11 cellular contexts compared by ENCODE assay signal in genomic region chr1:39195166-39196111, GRCh38. TPM values are rescaled to one million over a fixed set of nuclear protein-coding genes. Genes with fewer than 3 reads are reported as not detected.
A peak's percentile ranks its signal among the peaks of the same experiment; 100 is the strongest.
DNase-seq lines count a peak whose midpoint lies in the region; ATAC-seq, FAIRE-seq and TF ChIP-seq lines count a peak whose summit lies in the region.
"Had no signal": no experiment of that assay in that cellular context is flagged by ENCODE, and none has a peak within 500 bp of the region (broad histone marks: within the 10 kb centered on the region; RNA-seq: fewer than 3 reads in every experiment).

No MANE protein-coding gene starts in this region.

- WGBS in thyroid gland, 2 donors = 63 to 71% methylated on average over 5 of the region's 5 CpGs

- H3K9me3 ChIP-seq in kidney (ENCODE audit: control insufficient read depth in 1 of 2, low read length in 2 of 2) (no peaks in the 10 kb centered on the region), thyroid gland (no peaks in the 10 kb centered on the region), WERI-Rb-1 (ENCODE audit: severe bottlenecking) (no peaks in the 10 kb centered on the region)

- FAIRE-seq in kidney (lab: Jason Lieb, UNC) = no peak

- no peak for TF ChIP-seq CTCF in kidney (IDR thresholded peaks at IDR 0.05; ENCODE audit: borderline replicate concordance, extremely low read depth, insufficient read depth)
- TF ChIP-seq CTCF in thyroid gland (IDR thresholded peaks at IDR 0.05) = no peak
- TF ChIP-seq CTCF in WERI-Rb-1 (IDR thresholded peaks at IDR 0.05; ENCODE audit: low read depth, low read length) = no peak

- H3K27ac ChIP-seq in kidney (ENCODE audit: low read depth in 2 of 2, low read length in 2 of 2) (peak overlapping the region; percentile 59 to 82), thyroid gland (peak overlapping the region; percentile 12 to 67 (median 62)), WERI-Rb-1 (no peak overlapping the region)
- H3K27ac ChIP-seq: C4-2B had no signal

- intact Hi-C loops in kidney (cut with DNase I) (no loop called here), thyroid gland (cut with DNase I) (loop anchor here (5.0 kb wide), 2 partner anchors 62 to 93 kb away; no protein-coding TSS in a partner anchor)

- TF ChIP-seq POLR2A in thyroid gland (IDR thresholded peaks at IDR 0.05) = no peak

- no peak overlapping the region for H3K4me3 ChIP-seq in kidney (ENCODE audit: low read length in 2 of 2)
- no peak overlapping the region for H3K4me3 ChIP-seq in thyroid gland (replicated peaks in 1 of 3)
- H3K4me3 ChIP-seq in WERI-Rb-1 (ENCODE audit: low read depth, low read length) = no peak overlapping the region

- H3K36me3 ChIP-seq in kidney (ENCODE audit: control insufficient read depth in 1 of 2, insufficient read depth in 2 of 2, low read length in 2 of 2) = no peaks in the 10 kb centered on the region
- H3K36me3 ChIP-seq in thyroid gland = no peaks in the 10 kb centered on the region
- H3K36me3 ChIP-seq in WERI-Rb-1 = no peaks in the 10 kb centered on the region; the same call in 1 of the 2 replicates

- H3K9me3 Mint-ChIP-seq in activated T-cell treated with anti-CD3 and anti-CD28 coated beads, Interleukin-2, amount 50 U/mL, for 4 hours = no peaks in the 10 kb centered on the region
- H3K9me3 Mint-ChIP-seq in activated naive CD8-positive, alpha-beta T cell treated with anti-CD3 and anti-CD28 coated beads for 36 hours = peaks cover 2% of the 10 kb centered on the region
- H3K9me3 Mint-ChIP-seq: dendritic cell treated with granulocyte-macrophage colony-stimulating factor and Interleukin-4, amounts not matched to agents 40 ng/mL and 50 ng/mL, for 4 days had no signal

- ATAC-seq in activated T-cell treated with anti-CD3 and anti-CD28 coated beads, Interleukin-2, amount 50 U/mL, for 4 hours = no peak
- ATAC-seq in GM21447 (IDR thresholded peaks at IDR 0.05; ENCODE audit: unreplicated experiment) = no peak
- ATAC-seq: sciatic nerve had no signal

- DNase-seq in activated T-cell treated with anti-CD3 and anti-CD28 coated beads, Interleukin-2, amount 50 U/mL, for 4 hours = no peak
- DNase-seq in activated T-cell treated with anti-CD3 and anti-CD28 coated beads for 4 hours = no peak
- DNase-seq in activated naive CD8-positive, alpha-beta T cell treated with anti-CD3 and anti-CD28 coated beads for 36 hours = no peak
- DNase-seq in kidney = no peak
- DNase-seq in thyroid gland = no peak
- DNase-seq in nucleus accumbens (lab: John Stamatoyannopoulos, UW) = no peak
- DNase-seq in WERI-Rb-1 = no peak

- H3K27me3 Mint-ChIP-seq in activated T-cell treated with anti-CD3 and anti-CD28 coated beads, Interleukin-2, amount 50 U/mL, for 4 hours (ENCODE audit: low read depth) = no peaks in the 10 kb centered on the region
- no peaks in the 10 kb centered on the region for H3K27me3 Mint-ChIP-seq in activated naive CD8-positive, alpha-beta T cell treated with anti-CD3 and anti-CD28 coated beads for 36 hours
- H3K27me3 Mint-ChIP-seq: dendritic cell treated with granulocyte-macrophage colony-stimulating factor and Interleukin-4, amounts not matched to agents 40 ng/mL and 50 ng/mL, for 4 days had no signal

- peaks cover 21 to 31% of the 10 kb centered on the region in 2 donors for H3K4me1 ChIP-seq in kidney (ENCODE audit: control insufficient read depth in 1 of 2, insufficient read depth in 1 of 2, low read depth in 1 of 2, low read length in 2 of 2)
- H3K4me1 ChIP-seq in thyroid gland = peaks cover 15 to 65% of the 10 kb centered on the region in 2 donors

- H3K27ac Mint-ChIP-seq in activated naive CD8-positive, alpha-beta T cell treated with anti-CD3 and anti-CD28 coated beads for 36 hours = peak overlapping the region; percentile 94
- H3K27ac Mint-ChIP-seq: dendritic cell treated with granulocyte-macrophage colony-stimulating factor and Interleukin-4, amounts not matched to agents 40 ng/mL and 50 ng/mL, for 4 days had no signal

- peak overlapping the region; percentile 51 for H3K4me3 Mint-ChIP-seq in activated T-cell treated with anti-CD3 and anti-CD28 coated beads, Interleukin-2, amount 50 U/mL, for 4 hours
- peak overlapping the region; percentile 32 for H3K4me3 Mint-ChIP-seq in activated naive CD8-positive, alpha-beta T cell treated with anti-CD3 and anti-CD28 coated beads for 36 hours
- H3K4me3 Mint-ChIP-seq: dendritic cell treated with granulocyte-macrophage colony-stimulating factor and Interleukin-4, amounts not matched to agents 40 ng/mL and 50 ng/mL, for 4 days had no signal

- peak overlapping the region in 1 of 2 donors; percentile 43 for H3K9ac ChIP-seq in kidney (ENCODE audit: low read length in 2 of 2)

- no peaks in the 10 kb centered on the region for H3K36me3 Mint-ChIP-seq in activated T-cell treated with anti-CD3 and anti-CD28 coated beads, Interleukin-2, amount 50 U/mL, for 4 hours (ENCODE audit: insufficient read depth)
- peaks cover 6% of the 10 kb centered on the region for H3K36me3 Mint-ChIP-seq in activated naive CD8-positive, alpha-beta T cell treated with anti-CD3 and anti-CD28 coated beads for 36 hours

- peaks cover 80% of the 10 kb centered on the region for H3K4me1 Mint-ChIP-seq in activated T-cell treated with anti-CD3 and anti-CD28 coated beads, Interleukin-2, amount 50 U/mL, for 4 hours (ENCODE audit: low read depth)
- peaks cover 70% of the 10 kb centered on the region for H3K4me1 Mint-ChIP-seq in activated naive CD8-positive, alpha-beta T cell treated with anti-CD3 and anti-CD28 coated beads for 36 hours

- H3K27me3 ChIP-seq in thyroid gland = no peaks in the 10 kb centered on the region
- H3K27me3 ChIP-seq in WERI-Rb-1 (ENCODE audit: insufficient read depth, low read depth, severe bottlenecking) = no peaks in the 10 kb centered on the region

RNA-seq across cellular contexts. Expression of gene MACF1, which starts 9.1 kb away (rescaled TPM):
- 100 to 1,000 TPM; 104 to 128 (median 120) TPM for total RNA-seq in activated T-cell treated with anti-CD3 and anti-CD28 coated beads, Interleukin-2, amount 50 U/mL, for 4 hours
- 100 to 1,000 TPM; 114 to 130 TPM for total RNA-seq in activated naive CD8-positive, alpha-beta T cell treated with anti-CD3 and anti-CD28 coated beads for 36 hours
- total RNA-seq in kidney (387 TPM), thyroid gland (100 to 1,000 TPM; 308 to 834 (median 427) TPM)
- 65.7 TPM for polyA plus RNA-seq in kidney (ENCODE audit: insufficient read depth, low read depth, low replicate concordance)
